In genomic region chr18:24560511-24560981, GRCh38 we compare ENCODE assay signal across 18 cellular contexts.
A peak's percentile ranks its signal among the peaks of the same experiment; 100 is the strongest.
DNase-seq lines count a peak whose midpoint lies in the region; FAIRE-seq and TF ChIP-seq lines count a peak whose summit lies in the region.
"Had no signal": no experiment of that assay in that cellular context is flagged by ENCODE, and none has a peak within 500 bp of the region (broad histone marks: within the 10 kb centered on the region; RNA-seq: fewer than 3 reads in every experiment).

No MANE protein-coding gene starts in this region.

- no peak overlapping the region for H3K27ac ChIP-seq in astrocyte (ENCODE audit: low read depth, low read length)
- H3K27ac ChIP-seq: A549, gastroesophageal sphincter had no signal

- peaks cover 15% of the 10 kb centered on the region for H3K4me1 Mint-ChIP-seq in astrocyte (ENCODE audit: low read depth, unreplicated experiment)

- no peaks in the 10 kb centered on the region for H3K9me3 Mint-ChIP-seq in astrocyte (ENCODE audit: unreplicated experiment)
- H3K9me3 Mint-ChIP-seq: effector memory CD8-positive, alpha-beta T cell; naive thymus-derived CD8-positive, alpha-beta T cell had no signal

- peak overlapping the region; percentile 64 for H3K4me3 Mint-ChIP-seq in astrocyte (ENCODE audit: unreplicated experiment)
- H3K4me3 Mint-ChIP-seq: effector memory CD8-positive, alpha-beta T cell; naive thymus-derived CD8-positive, alpha-beta T cell had no signal

- H3K9me3 ChIP-seq in astrocyte (ENCODE audit: insufficient read depth, low read depth, low read length): no peaks in the 10 kb centered on the region
- H3K9me3 ChIP-seq: A549, gastroesophageal sphincter had no signal

- no peaks in the 10 kb centered on the region for H3K27me3 Mint-ChIP-seq in astrocyte (ENCODE audit: low read depth, unreplicated experiment)

- no peak overlapping the region for H2AFZ ChIP-seq in astrocyte (ENCODE audit: low read depth, low read length)

- no peaks in the 10 kb centered on the region for H3K4me1 ChIP-seq in astrocyte (ENCODE audit: insufficient read depth, low read length)
- H3K4me1 ChIP-seq: A549, gastroesophageal sphincter had no signal

- no peak overlapping the region for H3K4me3 ChIP-seq in astrocyte (ENCODE audit: insufficient read depth, low read depth, low read length)
- H3K4me3 ChIP-seq: A549, gastroesophageal sphincter had no signal

- H3K27me3 ChIP-seq in astrocyte (ENCODE audit: insufficient read depth, low read length): no peaks in the 10 kb centered on the region

- H3K36me3 Mint-ChIP-seq in astrocyte (ENCODE audit: low read depth, unreplicated experiment): no peaks in the 10 kb centered on the region
- H3K36me3 Mint-ChIP-seq: brain; naive thymus-derived CD8-positive, alpha-beta T cell had no signal

- H3K27ac Mint-ChIP-seq in astrocyte (ENCODE audit: unreplicated experiment): peak overlapping the region; percentile 7
- H3K27ac Mint-ChIP-seq: effector memory CD8-positive, alpha-beta T cell; naive thymus-derived CD8-positive, alpha-beta T cell had no signal

- H3K36me3 ChIP-seq in astrocyte (ENCODE audit: insufficient read depth, low read length): no peaks in the 10 kb centered on the region
- H3K36me3 ChIP-seq: gastroesophageal sphincter had no signal

- peak; percentile 8 for DNase-seq in NCI-H82 (lab: John Stamatoyannopoulos, UW)
- DNase-seq in NCI-H82 treated with DMSO at 0.1 percent for 48 hours (lab: John Stamatoyannopoulos, UW; ENCODE audit: unreplicated experiment): no peak
- peak; percentile 27 for DNase-seq in astrocyte (ENCODE audit: low read depth)
- DNase-seq in left kidney (ENCODE audit: low read depth, low spot score): peak; percentile 91
- DNase-seq in urothelium cell line (ENCODE audit: low spot score): peak; percentile 56
- no peak for DNase-seq in GF-D8 (lab: John Stamatoyannopoulos, UW)
- no peak for DNase-seq in NCI-H526 treated with DMSO at 0.1 percent for 48 hours (lab: John Stamatoyannopoulos, UW)
- DNase-seq in COR-L47 (lab: John Stamatoyannopoulos, UW): no peak
- DNase-seq: activated naive CD4-positive, alpha-beta T cell treated with Interleukin-2 at 50 U/mL for 16 hours; effector memory CD8-positive, alpha-beta T cell; kidney; MV-4-11; naive thymus-derived CD8-positive, alpha-beta T cell; NCI-H2171 treated with DMSO at 0.1 percent for 48 hours; stimulated activated naive CD4-positive, alpha-beta T cell treated with Interleukin-2 at 50 U/mL for 16 hours had no signal

- H4K20me1 ChIP-seq in astrocyte (ENCODE audit: insufficient read depth, low read length): no peaks in the 10 kb centered on the region

- no peak for TF ChIP-seq CTCF in astrocyte (IDR thresholded peaks at IDR 0.05; ENCODE audit: insufficient read depth, low read depth, low read length)

- H3K9ac ChIP-seq in astrocyte (ENCODE audit: low read length): no peak overlapping the region

- H3K79me2 ChIP-seq in astrocyte (ENCODE audit: insufficient read depth, low read length): no peaks in the 10 kb centered on the region

- no peak overlapping the region for H3K4me2 ChIP-seq in astrocyte (ENCODE audit: low read length)
- H3K4me2 ChIP-seq: A549 had no signal

- FAIRE-seq in astrocyte (lab: Jason Lieb, UNC): no peak
- FAIRE-seq in urothelium cell line (lab: Jason Lieb, UNC): no peak
- FAIRE-seq: A549, kidney had no signal

Comparison
In these comparisons a context has a peak if more than half of its experiments do, and no peak if none do; other contexts are left out.
1. DNase-seq: peak in NCI-H82 (single experiment), astrocyte (single experiment), left kidney (single experiment) and urothelium cell line (single experiment); none in NCI-H82 treated with DMSO at 0.1 percent for 48 hours (single experiment), GF-D8 (single experiment), NCI-H526 treated with DMSO at 0.1 percent for 48 hours (single experiment) and COR-L47 (single experiment).